31 cellular contexts compared by ENCODE assay signal in the genomic region with DNA sequence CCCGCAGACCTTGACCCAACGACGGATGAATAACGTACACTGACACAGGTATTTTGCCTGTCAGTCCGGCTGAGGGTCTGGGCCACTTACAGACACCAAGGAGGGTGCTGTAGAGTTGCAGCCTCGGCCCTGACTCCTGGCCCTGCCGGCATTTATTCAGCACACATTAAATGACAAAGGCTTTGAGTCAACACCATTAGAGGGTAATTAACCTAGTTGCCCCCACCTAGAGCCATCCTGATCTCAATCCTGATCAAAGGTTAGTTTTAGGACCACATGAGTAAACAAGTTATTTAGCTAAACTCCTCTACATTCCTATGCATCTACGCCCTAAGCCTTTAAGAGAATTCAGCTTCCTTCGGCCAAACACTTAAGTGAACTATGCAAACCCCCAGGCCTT. TPM values are rescaled to one million over a fixed set of nuclear protein-coding genes. Genes with fewer than 3 reads are reported as not detected.
"Had no signal": no experiment of that assay in that cellular context is flagged by ENCODE, and none has a peak within 500 bp of the region (broad histone marks: within the 10 kb centered on the region; RNA-seq: fewer than 3 reads in every experiment).

No MANE protein-coding gene starts in this region.

- H3K9me3 Mint-ChIP-seq: activated CD4-positive, alpha-beta memory T cell treated with anti-CD3 and anti-CD28 coated beads, Interleukin-2, amount 10 ng/mL, durations not matched to agents 7 days and 5 days; activated CD4-positive, alpha-beta T cell treated with anti-CD3 and anti-CD28 coated beads, Interleukin-2, amount 10 ng/mL, durations not matched to agents 7 days and 5 days; activated T-cell treated with anti-CD3 and anti-CD28 coated beads, Interleukin-2, amount 50 U/mL, for 4 hours; activated T-helper 17 cell treated with anti-CD3 and anti-CD28 coated beads, Interleukin-2, amount 50 U/mL, for 72 hours had no signal

- H3K36me3 ChIP-seq: esophagus squamous epithelium, gastroesophageal sphincter, heart right ventricle had no signal

- H3K4me1 Mint-ChIP-seq: activated CD4-positive, alpha-beta memory T cell treated with anti-CD3 and anti-CD28 coated beads, Interleukin-2, amount 10 ng/mL, durations not matched to agents 7 days and 5 days; activated CD4-positive, alpha-beta T cell treated with anti-CD3 and anti-CD28 coated beads, Interleukin-2, amount 10 ng/mL, durations not matched to agents 7 days and 5 days; activated T-helper 17 cell treated with anti-CD3 and anti-CD28 coated beads, Interleukin-2, amount 50 U/mL, for 72 hours had no signal

- H3K4me1 ChIP-seq: body of pancreas, esophagus squamous epithelium, gastroesophageal sphincter had no signal

- ATAC-seq: activated T-cell treated with anti-CD3 and anti-CD28 coated beads, Interleukin-2, amount 50 U/mL, for 4 hours; activated T-helper 17 cell treated with anti-CD3 and anti-CD28 coated beads, Interleukin-2, amount 50 U/mL, for 72 hours; body of pancreas; effector memory CD8-positive, alpha-beta T cell; gastroesophageal sphincter; heart right ventricle had no signal

- H3K4me3 Mint-ChIP-seq: activated CD4-positive, alpha-beta memory T cell treated with anti-CD3 and anti-CD28 coated beads, Interleukin-2, amount 10 ng/mL, durations not matched to agents 7 days and 5 days; activated CD4-positive, alpha-beta T cell treated with anti-CD3 and anti-CD28 coated beads, Interleukin-2, amount 10 ng/mL, durations not matched to agents 7 days and 5 days; activated naive CD8-positive, alpha-beta T cell; activated T-cell treated with anti-CD3 and anti-CD28 coated beads, Interleukin-2, amount 50 U/mL, for 4 hours; activated T-helper 17 cell treated with anti-CD3 and anti-CD28 coated beads, Interleukin-2, amount 50 U/mL, for 72 hours; effector memory CD8-positive, alpha-beta T cell had no signal

- H3K27ac Mint-ChIP-seq: activated CD4-positive, alpha-beta memory T cell treated with anti-CD3 and anti-CD28 coated beads, Interleukin-2, amount 10 ng/mL, durations not matched to agents 7 days and 5 days; activated CD4-positive, alpha-beta T cell treated with anti-CD3 and anti-CD28 coated beads, Interleukin-2, amount 10 ng/mL, durations not matched to agents 7 days and 5 days; activated naive CD8-positive, alpha-beta T cell; activated T-helper 17 cell treated with anti-CD3 and anti-CD28 coated beads, Interleukin-2, amount 50 U/mL, for 72 hours; effector memory CD8-positive, alpha-beta T cell had no signal

- FAIRE-seq: colon, endometrium, endothelial cell of umbilical vein had no signal

- H3K27ac ChIP-seq: body of pancreas, epithelial cell of prostate, esophagus squamous epithelium, gastroesophageal sphincter, heart right ventricle had no signal

- DNase-seq: activated CD4-positive, alpha-beta memory T cell treated with anti-CD3 and anti-CD28 coated beads, Interleukin-2, amount 10 ng/mL, durations not matched to agents 7 days and 5 days; activated CD4-positive, alpha-beta T cell treated with anti-CD3 and anti-CD28 coated beads for 1 hour; activated CD4-positive, alpha-beta T cell treated with anti-CD3 and anti-CD28 coated beads for 4 hours; activated CD4-positive, alpha-beta T cell treated with anti-CD3 and anti-CD28 coated beads, Interleukin-2, amount 10 ng/mL, durations not matched to agents 7 days and 5 days; activated CD4-positive, alpha-beta T cell treated with anti-CD3 and anti-CD28 coated beads, Interleukin-2, amount 50 U/mL, for 4 hours; activated CD8-positive, alpha-beta memory T cell treated with anti-CD3 and anti-CD28 coated beads for 24 hours; activated effector memory CD4-positive, alpha-beta T cell treated with Interleukin-2 at 50 U/mL for 16 hours; activated gamma-delta T cell treated with Interleukin-2 at 50 U/mL for 16 hours; activated naive CD4-positive, alpha-beta T cell treated with anti-CD3 and anti-CD28 coated beads, Interleukin-2, amount 50 U/mL, for 16 hours; activated naive CD4-positive, alpha-beta T cell treated with Interleukin-2 at 50 U/mL for 16 hours; activated T-cell treated with anti-CD3 and anti-CD28 coated beads, Interleukin-2, amount 50 U/mL, for 4 hours; amygdala; aorta; body of pancreas; caudate nucleus; cortex of kidney; dermis blood vessel endothelial cell; effector CD4-positive, alpha-beta T cell; effector memory CD8-positive, alpha-beta T cell; esophagus squamous epithelium; foreskin melanocyte; heart right ventricle; T-helper 2 cell had no signal

- H3K27me3 Mint-ChIP-seq: activated CD4-positive, alpha-beta T cell treated with anti-CD3 and anti-CD28 coated beads, Interleukin-2, amount 10 ng/mL, durations not matched to agents 7 days and 5 days; activated naive CD8-positive, alpha-beta T cell; activated T-helper 17 cell treated with anti-CD3 and anti-CD28 coated beads, Interleukin-2, amount 50 U/mL, for 72 hours; effector memory CD8-positive, alpha-beta T cell had no signal

- H3K4me3 ChIP-seq: body of pancreas, esophagus squamous epithelium, gastroesophageal sphincter, heart right ventricle had no signal

- H3K27me3 ChIP-seq: body of pancreas, esophagus squamous epithelium, gastroesophageal sphincter, heart right ventricle had no signal

- H3K9me3 ChIP-seq: body of pancreas, esophagus squamous epithelium, gastroesophageal sphincter had no signal

RNA-seq across cellular contexts. Expression of a gene that starts 16.1 kb away (rescaled TPM):
- total RNA-seq: activated CD4-positive, alpha-beta memory T cell treated with anti-CD3 and anti-CD28 coated beads, Interleukin-2, amount 10 ng/mL, durations not matched to agents 7 days and 5 days; activated CD4-positive, alpha-beta T cell treated with anti-CD3 and anti-CD28 coated beads, Interleukin-2, amount 10 ng/mL, durations not matched to agents 7 days and 5 days; T-helper 1 cell treated with Interleukin-12 subunit alpha and Interleukin-12 subunit beta and Interleukin-4 antibody, amounts not matched to agents 30 ng/mL and 1 ng/mL, for 36 hours had no signal
